In genomic region chr4:131459430-131460101, GRCh38 we compare ENCODE assay signal across 12 cellular contexts.
DNase-seq lines count a peak whose midpoint lies in the region; ATAC-seq and TF ChIP-seq lines count a peak whose summit lies in the region.
"Had no signal": no experiment of that assay in that cellular context is flagged by ENCODE, and none has a peak within 500 bp of the region (broad histone marks: within the 10 kb centered on the region; RNA-seq: fewer than 3 reads in every experiment).

No MANE protein-coding gene starts in this region.

- H3K4me3 Mint-ChIP-seq in H9: no peak overlapping the region
- no peak overlapping the region for H3K4me3 Mint-ChIP-seq in endodermal cell
- no peak overlapping the region for H3K4me3 Mint-ChIP-seq in chondrocyte (ENCODE audit: unreplicated experiment)
- H3K4me3 Mint-ChIP-seq: CD14-positive monocyte; dendritic cell treated with granulocyte-macrophage colony-stimulating factor and Interleukin-4, amounts not matched to agents 40 ng/mL and 50 ng/mL, for 4 days had no signal

- no peak overlapping the region for H3K18ac ChIP-seq in H9 (ENCODE audit: insufficient read length, low read depth, low read length)

- ATAC-seq in GM18858 (IDR thresholded peaks at IDR 0.05; ENCODE audit: unreplicated experiment) (peak; percentile 64), Right ventricle myocardium superior (ENCODE audit: poor library complexity) (no peak)
- ATAC-seq in activated naive CD4-positive, alpha-beta T cell treated with anti-CD3 and anti-CD28 coated beads, Interleukin-2, amount 50 U/mL, for 72 hours: no peak

- H3K9ac ChIP-seq in H9 (ENCODE audit: extremely low read depth, insufficient read length, low read length) (no peak overlapping the region), MM.1S (ENCODE audit: low read length) (peak overlapping the region; percentile 48; the same call in 1 of the 2 replicates), endodermal cell (ENCODE audit: extremely low read depth, low read length, poor library complexity, severe bottlenecking) (no peak overlapping the region)

- H3K27ac Mint-ChIP-seq in H9 (no peak overlapping the region), endodermal cell (no peak overlapping the region), chondrocyte (ENCODE audit: unreplicated experiment) (no peak overlapping the region)
- no peak overlapping the region for H3K27ac Mint-ChIP-seq in activated naive CD4-positive, alpha-beta T cell treated with anti-CD3 and anti-CD28 coated beads, Interleukin-2, amount 50 U/mL, for 72 hours
- H3K27ac Mint-ChIP-seq: CD14-positive monocyte; dendritic cell treated with granulocyte-macrophage colony-stimulating factor and Interleukin-4, amounts not matched to agents 40 ng/mL and 50 ng/mL, for 4 days had no signal

- no peak overlapping the region for H2BK15ac ChIP-seq in H9 (ENCODE audit: low read depth, low read length)

- peak overlapping the region; percentile 75 for H2BK20ac ChIP-seq in H9 (ENCODE audit: low read depth, low read length, poor library complexity, severe bottlenecking)

- no peak overlapping the region for H4K8ac ChIP-seq in H9 (replicated peaks; ENCODE audit: insufficient read length, low read depth, low read length)

- H2BK120ac ChIP-seq in H9 (ENCODE audit: low read depth, low read length, poor library complexity, severe bottlenecking): no peak overlapping the region

- no peak overlapping the region for H3K4ac ChIP-seq in H9 (ENCODE audit: low read depth, low read length)

- H3K27ac ChIP-seq in H9 (ENCODE audit: insufficient read length, low read depth, low read length) (no peak overlapping the region), MM.1S (ENCODE audit: low read length) (peak overlapping the region; percentile 73), endodermal cell (ENCODE audit: low read depth, low read length) (no peak overlapping the region)
- H3K27ac ChIP-seq: right atrium auricular region had no signal

- H3K4me3 ChIP-seq in MM.1S (ENCODE audit: low read length) (peak overlapping the region; percentile 29), endodermal cell (ENCODE audit: low read length) (no peak overlapping the region)
- H3K4me3 ChIP-seq: right atrium auricular region had no signal

- H3K27me3 Mint-ChIP-seq in H9 (ENCODE audit: low read depth) (no peaks in the 10 kb centered on the region), endodermal cell (ENCODE audit: insufficient read depth) (no peaks in the 10 kb centered on the region), chondrocyte (ENCODE audit: low read depth) (no peaks in the 10 kb centered on the region)
- H3K27me3 Mint-ChIP-seq: dendritic cell treated with granulocyte-macrophage colony-stimulating factor and Interleukin-4, amounts not matched to agents 40 ng/mL and 50 ng/mL, for 4 days had no signal

- H3K23ac ChIP-seq in H9 (ENCODE audit: insufficient read length, low read depth, low read length): no peak overlapping the region

- H2AK5ac ChIP-seq in H9 (ENCODE audit: insufficient read length, low read length): no peak overlapping the region

- H2AFZ ChIP-seq in H9 (ENCODE audit: low read length) (peak overlapping the region; percentile 5), MM.1S (ENCODE audit: low read length) (peak overlapping the region; percentile 33; the same call in 1 of the 2 replicates)

- no peak overlapping the region for H4K5ac ChIP-seq in H9 (ENCODE audit: insufficient read length, low read depth, low read length)

- H3K36me3 Mint-ChIP-seq in H9 (ENCODE audit: insufficient read depth in 1 of 3, low read depth in 3 of 3): peaks cover 0 to 13% (median 7%) of the 10 kb centered on the region in 3 experiments; a peak in 6 of 7 replicates
- no peaks in the 10 kb centered on the region for H3K36me3 Mint-ChIP-seq in endodermal cell (ENCODE audit: low read depth)
- no peaks in the 10 kb centered on the region for H3K36me3 Mint-ChIP-seq in chondrocyte (ENCODE audit: low read depth)
- no peaks in the 10 kb centered on the region for H3K36me3 Mint-ChIP-seq in activated naive CD4-positive, alpha-beta T cell treated with anti-CD3 and anti-CD28 coated beads, Interleukin-2, amount 50 U/mL, for 72 hours
- H3K36me3 Mint-ChIP-seq: CD14-positive monocyte had no signal

- H3K79me2 ChIP-seq in H9 (ENCODE audit: insufficient read depth, low read length) (no peaks in the 10 kb centered on the region), MM.1S (ENCODE audit: low read length) (no peaks in the 10 kb centered on the region)

- no peaks in the 10 kb centered on the region for H3K36me3 ChIP-seq in MM.1S (replicated peaks; ENCODE audit: insufficient read depth, low read length)
- H3K36me3 ChIP-seq in endodermal cell (ENCODE audit: control insufficient read depth, insufficient read depth, low read length): no peaks in the 10 kb centered on the region
- H3K36me3 ChIP-seq: right atrium auricular region had no signal

- TF ChIP-seq CTCF in H9 (conservative IDR thresholded peaks at IDR 0.05) (0 out of 3 replicates have a peak, but pooled peaks have one; percentile 13), MM.1S (IDR thresholded peaks at IDR 0.05; ENCODE audit: low read length) (peak; percentile 45), endodermal cell (conservative IDR thresholded peaks at IDR 0.05) (peak; percentile 44), chondrocyte (IDR thresholded peaks at IDR 0.05) (no peak)

- no peak overlapping the region for H2BK5ac ChIP-seq in H9 (ENCODE audit: insufficient read length, low read length)

- intact Hi-C loops in Right ventricle myocardium superior (cut with DNase I): no loop called here

- DNase-seq in H9 (peak; percentile 23), MM.1S (peak; percentile 85), endodermal cell (peak; percentile 44), Right ventricle myocardium superior (no peak), chondrocyte (ENCODE audit: low spot score) (no peak)
- DNase-seq in central memory CD4-positive, alpha-beta T cell: no peak
- no peak for DNase-seq in activated naive CD4-positive, alpha-beta T cell treated with anti-CD3 and anti-CD28 coated beads, Interleukin-2, amount 50 U/mL, for 72 hours (ENCODE audit: low spot score in 2 of 2)
- DNase-seq: NCI-H146 had no signal

- no peak overlapping the region for H4K91ac ChIP-seq in H9 (ENCODE audit: insufficient read length, low read depth, low read length)

- H3K79me1 ChIP-seq in H9 (ENCODE audit: insufficient read depth, low read depth, low read length, poor library complexity, severe bottlenecking): no peaks in the 10 kb centered on the region

- H3K27me3 ChIP-seq in H9 (ENCODE audit: insufficient read depth, low read length): no peaks in the 10 kb centered on the region
- no peaks in the 10 kb centered on the region for H3K27me3 ChIP-seq in MM.1S (replicated peaks; ENCODE audit: insufficient read depth, low read length)
- H3K27me3 ChIP-seq in endodermal cell (ENCODE audit: control insufficient read depth, insufficient read depth, low read length, poor library complexity, severe bottlenecking): no peaks in the 10 kb centered on the region
- H3K27me3 ChIP-seq: right atrium auricular region had no signal

- no peaks in the 10 kb centered on the region for H4K20me1 ChIP-seq in H9 (ENCODE audit: control insufficient read depth, insufficient read depth, insufficient read length)
- H4K20me1 ChIP-seq in MM.1S (ENCODE audit: insufficient read depth, low read length): no peaks in the 10 kb centered on the region

- WGBS in H9 (ENCODE audit: extremely low coverage, insufficient read length, low lambda C conversion rate): no CpG with 5 or more reads among the region's 4 CpGs
- WGBS in endodermal cell (ENCODE audit: insufficient coverage in 1 of 2, insufficient read length in 1 of 2), 2 experiments: 83 to 100% methylated on average over 1 to 4 of the region's 4 CpGs

- H3K4me2 ChIP-seq in H9 (ENCODE audit: insufficient read depth, insufficient read length, low read length) (no peak overlapping the region), MM.1S (ENCODE audit: low read depth, low read length) (peak overlapping the region; percentile 62)

- no peak overlapping the region for H2BK12ac ChIP-seq in H9 (ENCODE audit: insufficient read length, low read depth, low read length)

- H3K4me1 ChIP-seq in H9 (ENCODE audit: insufficient read depth, low read length): no peaks in the 10 kb centered on the region
- no peaks in the 10 kb centered on the region for H3K4me1 ChIP-seq in MM.1S (ENCODE audit: low read length)
- no peaks in the 10 kb centered on the region for H3K4me1 ChIP-seq in endodermal cell (ENCODE audit: control insufficient read depth, insufficient read depth, low read length)
- H3K4me1 ChIP-seq: right atrium auricular region had no signal

- no peak overlapping the region for H3K56ac ChIP-seq in H9 (ENCODE audit: insufficient read length, low read depth, low read length)

- peaks cover 8 to 18% of the 10 kb centered on the region in 2 experiments; a peak in 4 of 5 replicates for H3K9me3 Mint-ChIP-seq in H9
- peaks cover 22% of the 10 kb centered on the region for H3K9me3 Mint-ChIP-seq in endodermal cell
- H3K9me3 Mint-ChIP-seq in chondrocyte (ENCODE audit: low read depth): peaks cover 21% of the 10 kb centered on the region
- peaks cover 9 to 17% of the 10 kb centered on the region in 2 donors for H3K9me3 Mint-ChIP-seq in activated naive CD4-positive, alpha-beta T cell treated with anti-CD3 and anti-CD28 coated beads, Interleukin-2, amount 50 U/mL, for 72 hours
- H3K9me3 Mint-ChIP-seq: dendritic cell treated with granulocyte-macrophage colony-stimulating factor and Interleukin-4, amounts not matched to agents 40 ng/mL and 50 ng/mL, for 4 days had no signal

- no peaks in the 10 kb centered on the region for H3K23me2 ChIP-seq in H9 (ENCODE audit: insufficient read length, low read depth, low read length, poor library complexity, severe bottlenecking)

- H3K9me2 ChIP-seq in MM.1S (replicated peaks; ENCODE audit: insufficient read depth, low read length): no peaks in the 10 kb centered on the region

- H3K9me3 ChIP-seq in H9 (ENCODE audit: control insufficient read depth, low read depth, low read length) (no peaks in the 10 kb centered on the region), MM.1S (replicated peaks; ENCODE audit: insufficient read depth, low read length) (no peaks in the 10 kb centered on the region), endodermal cell (ENCODE audit: control insufficient read depth, low read length) (peaks cover 15% of the 10 kb centered on the region)

- peaks cover 9% of the 10 kb centered on the region for H3F3A ChIP-seq in MM.1S (ENCODE audit: insufficient read depth, low read length)

- H3K14ac ChIP-seq in H9 (ENCODE audit: insufficient read depth, low read length): no peak overlapping the region

- no peak overlapping the region for H3T11ph ChIP-seq in H9 (ENCODE audit: low read length)

- H3K4me1 Mint-ChIP-seq in H9 (no peaks in the 10 kb centered on the region), endodermal cell (peaks cover 10% of the 10 kb centered on the region), chondrocyte (ENCODE audit: low read depth) (no peaks in the 10 kb centered on the region)
- H3K4me1 Mint-ChIP-seq: CD14-positive monocyte had no signal

Comparison
In these comparisons a context has a peak if more than half of its experiments do, and no peak if none do; other contexts are left out.
1. DNase-seq: peak in H9 (single experiment), MM.1S (single experiment) and endodermal cell (single experiment); none in central memory CD4-positive, alpha-beta T cell (single experiment), Right ventricle myocardium superior (single experiment), chondrocyte (single experiment) and activated naive CD4-positive, alpha-beta T cell treated with anti-CD3 and anti-CD28 coated beads, Interleukin-2, amount 50 U/mL, for 72 hours (0 of 2).